In genomic region chrX:78330068-78330467, GRCh38 we compare ENCODE assay signal across 23 cellular contexts. TPM values are rescaled to one million over a fixed set of nuclear protein-coding genes. Genes with fewer than 3 reads are reported as not detected.
DNase-seq lines count a peak whose midpoint lies in the region; ATAC-seq and TF ChIP-seq lines count a peak whose summit lies in the region.
"Had no signal": no experiment of that assay in that cellular context is flagged by ENCODE, and none has a peak within 500 bp of the region (broad histone marks: within the 10 kb centered on the region; RNA-seq: fewer than 3 reads in every experiment).

No MANE protein-coding gene starts in this region.

- H3K4me3 ChIP-seq in CD8-positive, alpha-beta memory T cell (ENCODE audit: low read length) = peak overlapping the region; percentile 20
- H3K4me3 ChIP-seq in tibial artery = no peak overlapping the region
- H3K4me3 ChIP-seq: dorsolateral prefrontal cortex, tibial nerve had no signal

- H3K36me3 ChIP-seq in CD8-positive, alpha-beta memory T cell (ENCODE audit: insufficient read depth, low read length) = no peaks in the 10 kb centered on the region
- no peaks in the 10 kb centered on the region for H3K36me3 ChIP-seq in tibial artery
- H3K36me3 ChIP-seq: spleen, tibial nerve, WERI-Rb-1 had no signal

- no peak for DNase-seq in T-helper 2 cell treated with Interferon-gamma antibody and Interleukin-4, amounts not matched to agents 5 μg/mL and 100 μg/mL, for 36 hours (ENCODE audit: low spot score)
- DNase-seq in T-helper 2 cell (no peak), activated B cell treated with CpG ODN at 0.5 μM for 24 hours (no peak), memory B cell (ENCODE audit: low spot score in 2 of 2) (no peak), sciatic nerve (ENCODE audit: low spot score) (no peak), tibial artery (no peak)
- no peak for DNase-seq in CD8-positive, alpha-beta memory T cell
- DNase-seq in activated effector memory CD4-positive, alpha-beta T cell treated with anti-CD3 and anti-CD28 coated beads, Interleukin-2, amount 50 U/mL, for 16 hours = no peak
- DNase-seq: Caco-2, dorsolateral prefrontal cortex, Kasumi-1, kidney glomerular epithelial cell, NCI-H1105, NCI-H2029 treated with DMSO at 0.1 percent for 48 hours, NCI-H345, occipital lobe, retina, Right ventricle myocardium superior, spleen, WERI-Rb-1 had no signal

- no peaks in the 10 kb centered on the region for H3K9me3 ChIP-seq in CD8-positive, alpha-beta memory T cell (ENCODE audit: low read length)
- H3K9me3 ChIP-seq in tibial artery = no peaks in the 10 kb centered on the region
- H3K9me3 ChIP-seq: Caco-2, spleen, tibial nerve had no signal

- H3K4me1 Mint-ChIP-seq in T-helper 2 cell treated with Interferon-gamma antibody and Interleukin-4, amounts not matched to agents 5 μg/mL and 100 μg/mL, for 36 hours (ENCODE audit: low read depth) = peaks cover 53% of the 10 kb centered on the region
- peaks cover 31 to 62% (median 47%) of the 10 kb centered on the region in 3 donors for H3K4me1 Mint-ChIP-seq in CD8-positive, alpha-beta memory T cell
- H3K4me1 Mint-ChIP-seq in activated B cell treated with CpG ODN at 0.5 μM for 24 hours = peaks cover 74% of the 10 kb centered on the region
- peaks cover 41% of the 10 kb centered on the region for H3K4me1 Mint-ChIP-seq in memory B cell

- peak overlapping the region; percentile 72 for H3K27ac Mint-ChIP-seq in T-helper 2 cell treated with Interferon-gamma antibody and Interleukin-4, amounts not matched to agents 5 μg/mL and 100 μg/mL, for 36 hours
- peak overlapping the region in 2 of 8 donors; percentile 7 to 13 for H3K27ac Mint-ChIP-seq in CD8-positive, alpha-beta memory T cell
- H3K27ac Mint-ChIP-seq in activated B cell treated with CpG ODN at 0.5 μM for 24 hours (peak overlapping the region; percentile 94), memory B cell (peak overlapping the region; percentile 94)

- CTCF ChIA-PET in CD8-positive, alpha-beta memory T cell (lab: Charles Lee) = no interaction called here
- CTCF ChIA-PET in activated B cell treated with CpG ODN at 0.5 μM for 24 hours (lab: Charles Lee) = interaction anchor here (1.0 kb wide), 1 partner anchor 50 kb away, joined by 3 read pairs; no protein-coding TSS in a partner anchor

- ATAC-seq in activated B cell treated with CpG ODN at 0.5 μM for 24 hours (ENCODE audit: low read depth) (no peak), memory B cell (ENCODE audit: low read depth) (no peak), sciatic nerve (no peak)

- peaks cover 5% of the 10 kb centered on the region for H3K36me3 Mint-ChIP-seq in T-helper 2 cell treated with Interferon-gamma antibody and Interleukin-4, amounts not matched to agents 5 μg/mL and 100 μg/mL, for 36 hours (ENCODE audit: low read depth)
- no peaks in the 10 kb centered on the region for H3K36me3 Mint-ChIP-seq in CD8-positive, alpha-beta memory T cell
- no peaks in the 10 kb centered on the region for H3K36me3 Mint-ChIP-seq in activated B cell treated with CpG ODN at 0.5 μM for 24 hours (ENCODE audit: low read depth)
- no peaks in the 10 kb centered on the region for H3K36me3 Mint-ChIP-seq in memory B cell

- peaks cover 33% of the 10 kb centered on the region for H3K4me1 ChIP-seq in CD8-positive, alpha-beta memory T cell (ENCODE audit: insufficient read depth, low read length)
- H3K4me1 ChIP-seq in tibial artery = peaks cover 0 to 12% (median 0%) of the 10 kb centered on the region in 4 donors
- H3K4me1 ChIP-seq: Caco-2 had no signal

- no peak overlapping the region for H3K27ac ChIP-seq in CD8-positive, alpha-beta memory T cell (ENCODE audit: low read depth, low read length)
- no peak overlapping the region for H3K27ac ChIP-seq in tibial artery
- H3K27ac ChIP-seq: dorsolateral prefrontal cortex, tibial nerve, WERI-Rb-1 had no signal

- no peaks in the 10 kb centered on the region for H3K27me3 ChIP-seq in CD8-positive, alpha-beta memory T cell (ENCODE audit: insufficient read depth, low read length, poor library complexity, severe bottlenecking)
- no peaks in the 10 kb centered on the region for H3K27me3 ChIP-seq in tibial artery
- H3K27me3 ChIP-seq: spleen had no signal

- peak overlapping the region; percentile 88 for H3K4me3 Mint-ChIP-seq in T-helper 2 cell treated with Interferon-gamma antibody and Interleukin-4, amounts not matched to agents 5 μg/mL and 100 μg/mL, for 36 hours
- peak overlapping the region in 1 of 7 donors; percentile 7 for H3K4me3 Mint-ChIP-seq in CD8-positive, alpha-beta memory T cell
- H3K4me3 Mint-ChIP-seq in activated B cell treated with CpG ODN at 0.5 μM for 24 hours (peak overlapping the region; percentile 79), memory B cell (peak overlapping the region; percentile 82)

- intact Hi-C loops in activated B cell treated with CpG ODN at 0.5 μM for 24 hours (cut with micrococcal nuclease) = loop anchor here (1.0 kb wide), 1 partner anchor 8 kb away; no protein-coding TSS in a partner anchor
- intact Hi-C loops in sciatic nerve (cut with DNase I) = no loop called here
- intact Hi-C loops in tibial artery (cut with DNase I; ENCODE audit: low total_unique reads) = no loop called here

- peaks cover under 1% of the 10 kb centered on the region for H3K9me3 Mint-ChIP-seq in T-helper 2 cell treated with Interferon-gamma antibody and Interleukin-4, amounts not matched to agents 5 μg/mL and 100 μg/mL, for 36 hours
- no peaks in the 10 kb centered on the region for H3K9me3 Mint-ChIP-seq in CD8-positive, alpha-beta memory T cell
- H3K9me3 Mint-ChIP-seq in activated B cell treated with CpG ODN at 0.5 μM for 24 hours = no peaks in the 10 kb centered on the region
- H3K9me3 Mint-ChIP-seq in memory B cell = no peaks in the 10 kb centered on the region
- H3K9me3 Mint-ChIP-seq: central memory CD8-positive, alpha-beta T cell had no signal

- H3K27me3 Mint-ChIP-seq in T-helper 2 cell treated with Interferon-gamma antibody and Interleukin-4, amounts not matched to agents 5 μg/mL and 100 μg/mL, for 36 hours (ENCODE audit: low read depth) = no peaks in the 10 kb centered on the region
- H3K27me3 Mint-ChIP-seq in CD8-positive, alpha-beta memory T cell = peaks cover 0 to 3% of the 10 kb centered on the region in 2 donors
- H3K27me3 Mint-ChIP-seq in activated B cell treated with CpG ODN at 0.5 μM for 24 hours = no peaks in the 10 kb centered on the region
- no peaks in the 10 kb centered on the region for H3K27me3 Mint-ChIP-seq in memory B cell
- H3K27me3 Mint-ChIP-seq: central memory CD8-positive, alpha-beta T cell had no signal

- TF ChIP-seq CTCF in activated B cell treated with CpG ODN at 0.5 μM for 24 hours (IDR thresholded peaks at IDR 0.05) (no peak), tibial artery (IDR thresholded peaks at IDR 0.05) (no peak)

- POLR2A ChIA-PET in CD8-positive, alpha-beta memory T cell (lab: Charles Lee) = no interaction called here
- POLR2A ChIA-PET in activated B cell treated with CpG ODN at 0.5 μM for 24 hours (lab: Charles Lee) = interaction anchor here (0.8 kb wide), 1 partner anchor 614 kb away, joined by 4 read pairs; no protein-coding TSS in a partner anchor

RNA-seq across cellular contexts. Expression of gene CYSLTR1, which starts 2.7 kb away (rescaled TPM):
- under 1 TPM; 0.27 to 0.31 TPM for total RNA-seq in CD8-positive, alpha-beta memory T cell
- polyA plus RNA-seq in CD8-positive, alpha-beta memory T cell = 2.6 TPM
- 20.5 and 20.7 TPM in 2 replicates for total RNA-seq in activated B cell treated with CpG ODN at 0.5 μM for 24 hours
- total RNA-seq in sciatic nerve = 5.3 TPM
- total RNA-seq: Caco-2, lung microvascular endothelial cell had no signal
